In the genomic region with DNA sequence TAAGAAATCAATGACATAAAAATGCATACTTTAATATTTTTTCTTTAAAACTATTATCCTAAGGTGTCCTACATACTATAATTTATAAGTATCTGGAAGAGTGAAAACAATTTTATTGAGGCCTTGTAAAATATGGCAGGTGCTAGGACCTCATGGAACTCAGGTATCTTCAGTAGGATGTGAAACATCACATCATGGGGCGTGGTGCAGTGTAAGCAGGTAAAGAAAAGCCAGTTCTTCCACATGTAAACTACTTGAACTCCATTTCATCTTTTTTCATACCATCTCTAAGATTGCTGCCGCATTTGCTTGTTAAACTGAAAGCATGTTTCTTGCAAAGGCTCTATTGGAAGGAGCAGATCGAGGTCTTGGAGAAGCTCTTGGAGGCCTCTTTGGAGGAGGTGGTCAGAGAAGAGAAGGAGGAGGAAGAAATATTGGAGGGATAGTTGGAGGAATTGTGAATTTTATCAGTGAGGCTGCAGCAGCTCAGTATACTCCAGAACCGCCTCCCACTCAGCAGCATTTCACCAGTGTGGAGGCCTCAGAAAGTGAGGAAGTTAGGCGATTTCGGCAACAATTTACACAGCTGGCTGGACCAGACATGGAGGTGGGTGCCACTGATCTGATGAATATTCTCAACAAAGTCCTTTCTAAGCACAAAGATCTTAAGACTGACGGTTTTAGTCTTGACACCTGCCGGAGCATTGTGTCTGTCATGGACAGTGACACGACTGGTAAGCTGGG, we compare ENCODE assay signal across 1 cellular context.
TF ChIP-seq lines count a peak whose summit lies in the region.

A gene (plus strand): TSS at position 253 of the 744 bp plus-strand sequence. CDS start 73 bp downstream, at position 326.

TF ChIP-seq in IMR-90, 13 proteins besides CTCF, POLR2A, EP300 and RAD21 (continued from another document):
- no peak for TF ChIP-seq MXI1 (IDR thresholded peaks at IDR 0.05; ENCODE audit: borderline replicate concordance, low read depth, low read length)
- no peak for TF ChIP-seq NFE2L2 (IDR thresholded peaks at IDR 0.05; ENCODE audit: low read depth, low read length)
- no peak for TF ChIP-seq CEBPB (IDR thresholded peaks at IDR 0.05; ENCODE audit: low read depth, low read length)
- TF ChIP-seq CHD1 (IDR thresholded peaks at IDR 0.05; ENCODE audit: low read depth, low read length), result no peak
- TF ChIP-seq SMC3 (IDR thresholded peaks at IDR 0.05; ENCODE audit: low read depth, low read length), result no peak
- no peak for TF ChIP-seq MAZ (IDR thresholded peaks at IDR 0.05; ENCODE audit: borderline replicate concordance, low read depth, low read length)
- TF ChIP-seq BHLHE40 (IDR thresholded peaks at IDR 0.05; ENCODE audit: low read depth, low read length), result no peak
